In genomic region chr2:220569380-220569779, GRCh38 we compare ENCODE assay signal across 20 cellular contexts.
DNase-seq lines count a peak whose midpoint lies in the region; ATAC-seq and TF ChIP-seq lines count a peak whose summit lies in the region.
"Had no signal": no experiment of that assay in that cellular context is flagged by ENCODE, and none has a peak within 500 bp of the region (broad histone marks: within the 10 kb centered on the region; RNA-seq: fewer than 3 reads in every experiment).

No MANE protein-coding gene starts in this region.

- no peak for ATAC-seq in HG03025 (IDR thresholded peaks at IDR 0.05; ENCODE audit: low FRiP score, unreplicated experiment)
- ATAC-seq: heart left ventricle; stimulated activated memory B cell treated with anti-CD40 and anti-IgM and Interleukin-4, amounts not matched to agents 10 μg/mL and 1 μg/mL and 100 μg/mL, for 72 hours had no signal

- H3K9me3 ChIP-seq in osteoblast (ENCODE audit: low read depth, low read length), result no peaks in the 10 kb centered on the region
- H3K9me3 ChIP-seq: ascending aorta, BE2C, heart left ventricle, right atrium auricular region, tibial artery had no signal

- TF ChIP-seq CTCF in osteoblast (IDR thresholded peaks at IDR 0.05; ENCODE audit: extremely low read depth, low read depth, low read length), result no peak

- H3K27me3 ChIP-seq in osteoblast (ENCODE audit: insufficient read depth, low read length) (no peaks in the 10 kb centered on the region), H7 (ENCODE audit: control insufficient read depth, insufficient read depth, low read length) (no peaks in the 10 kb centered on the region)
- H3K27me3 ChIP-seq: ascending aorta, BE2C, heart left ventricle, right atrium auricular region, tibial artery had no signal

- H4K20me1 ChIP-seq in osteoblast (ENCODE audit: insufficient read depth, low read length), result no peaks in the 10 kb centered on the region

- peak; percentile 38 for DNase-seq in DMS 273 (lab: John Stamatoyannopoulos, UW; ENCODE audit: unreplicated experiment)
- no peak for DNase-seq in DMS 273 treated with DMSO at 0.1 percent for 48 hours (lab: John Stamatoyannopoulos, UW)
- DNase-seq in NCI-H2081 (lab: John Stamatoyannopoulos, UW), result peak; percentile 64 to 91
- peak; percentile 94 for DNase-seq in NCI-H69 (lab: John Stamatoyannopoulos, UW)
- peak; percentile 15 for DNase-seq in osteoblast (ENCODE audit: insufficient read length, low spot score, missing footprints)
- DNase-seq in H7, result no peak
- no peak for DNase-seq in occipital lobe (lab: John Stamatoyannopoulos, UW)
- DNase-seq: activated CD4-positive, alpha-beta T cell treated with anti-CD3 and anti-CD28 coated beads, Interleukin-2, amount 50 U/mL, for 48 hours; activated naive CD4-positive, alpha-beta T cell; activated T-cell treated with anti-CD3 and anti-CD28 coated beads for 4 hours; BE2C; effector memory CD4-positive, alpha-beta T cell; heart left ventricle; IMR-90; tibial artery had no signal

- no peak overlapping the region for H2AFZ ChIP-seq in osteoblast (ENCODE audit: low read length)

- no peaks in the 10 kb centered on the region for H3K79me2 ChIP-seq in osteoblast (ENCODE audit: insufficient read depth, low read length)

- no peak overlapping the region for H3K4me2 ChIP-seq in osteoblast (ENCODE audit: insufficient read depth, low read length)

- no peak overlapping the region for H3K27ac ChIP-seq in osteoblast (ENCODE audit: low read depth, low read length)
- H3K27ac ChIP-seq: 22Rv1, ascending aorta, heart left ventricle, right atrium auricular region, tibial artery had no signal

- H3K4me3 ChIP-seq in osteoblast (ENCODE audit: insufficient read depth, low read length) (no peak overlapping the region), H7 (ENCODE audit: insufficient read depth, low read depth, low read length) (no peak overlapping the region)
- H3K4me3 ChIP-seq: ascending aorta, heart left ventricle, right atrium auricular region, tibial artery had no signal

- H3K36me3 ChIP-seq in osteoblast (ENCODE audit: insufficient read depth, low read length) (no peaks in the 10 kb centered on the region), H7 (replicated peaks; ENCODE audit: control insufficient read depth, insufficient read depth, low read length) (no peaks in the 10 kb centered on the region)
- H3K36me3 ChIP-seq: ascending aorta, BE2C, heart left ventricle, right atrium auricular region, tibial artery had no signal

- H3K4me1 ChIP-seq in osteoblast (ENCODE audit: insufficient read depth, low read length), result no peaks in the 10 kb centered on the region
- H3K4me1 ChIP-seq: ascending aorta, BE2C, heart left ventricle, right atrium auricular region, tibial artery had no signal

Comparison
In these comparisons a context has a peak if more than half of its experiments do, and no peak if none do; other contexts are left out.
1. DNase-seq: peak in DMS 273 (single experiment), NCI-H2081 (2 of 2), NCI-H69 (single experiment) and osteoblast (single experiment); none in DMS 273 treated with DMSO at 0.1 percent for 48 hours (single experiment), H7 (single experiment) and occipital lobe (single experiment).